In genomic region chr3:9884555-9885165, GRCh38 we compare ENCODE assay signal across 11 cellular contexts. TPM values are rescaled to one million over a fixed set of nuclear protein-coding genes. Genes with fewer than 3 reads are reported as not detected.
DNase-seq lines count a peak whose midpoint lies in the region; ATAC-seq, FAIRE-seq and TF ChIP-seq lines count a peak whose summit lies in the region.
"Had no signal": no experiment of that assay in that cellular context is flagged by ENCODE, and none has a peak within 500 bp of the region (broad histone marks: within the 10 kb centered on the region; RNA-seq: fewer than 3 reads in every experiment).

No MANE protein-coding gene starts in this region.

- no peaks in the 10 kb centered on the region for H3K27me3 ChIP-seq in mesenchymal stem cell (ENCODE audit: control insufficient read depth in 1 of 2, insufficient read depth in 1 of 2, low read length in 2 of 2)

- ATAC-seq in HG03342 (IDR thresholded peaks at IDR 0.05; ENCODE audit: unreplicated experiment) = no peak

- H3K27me3 Mint-ChIP-seq in HFFc6 (ENCODE audit: insufficient read depth) = no peaks in the 10 kb centered on the region
- no peaks in the 10 kb centered on the region for H3K27me3 Mint-ChIP-seq in activated naive CD8-positive, alpha-beta T cell treated with anti-CD3 and anti-CD28 coated beads for 36 hours
- H3K27me3 Mint-ChIP-seq: CD4-positive, alpha-beta T cell had no signal

- H3K23ac ChIP-seq in mesenchymal stem cell (ENCODE audit: low read length in 2 of 2) = no peak overlapping the region

- H3K36me3 Mint-ChIP-seq in HFFc6 (ENCODE audit: low read depth) = no peaks in the 10 kb centered on the region
- H3K36me3 Mint-ChIP-seq in activated naive CD8-positive, alpha-beta T cell treated with anti-CD3 and anti-CD28 coated beads for 36 hours = no peaks in the 10 kb centered on the region

- peak overlapping the region; percentile 63 for H3K9ac ChIP-seq in mesenchymal stem cell (ENCODE audit: low read length)

- no peak overlapping the region for H3K4me3 ChIP-seq in mesenchymal stem cell (ENCODE audit: insufficient read depth in 1 of 2, low read depth in 1 of 2, low read length in 2 of 2)

- no peak overlapping the region for H2BK120ac ChIP-seq in mesenchymal stem cell (ENCODE audit: low read depth, low read length)

- peak overlapping the region; percentile 75 for H3K4me3 Mint-ChIP-seq in HFFc6
- no peak overlapping the region for H3K4me3 Mint-ChIP-seq in activated naive CD8-positive, alpha-beta T cell treated with anti-CD3 and anti-CD28 coated beads for 36 hours
- H3K4me3 Mint-ChIP-seq: CD4-positive, alpha-beta T cell had no signal

- H3K4me1 ChIP-seq in mesenchymal stem cell (ENCODE audit: control insufficient read depth, insufficient read depth, low read depth, low read length) = no peaks in the 10 kb centered on the region

- H3K27ac Mint-ChIP-seq in HFFc6 = peak overlapping the region; percentile 88
- H3K27ac Mint-ChIP-seq in activated naive CD8-positive, alpha-beta T cell treated with anti-CD3 and anti-CD28 coated beads for 36 hours = no peak overlapping the region
- H3K27ac Mint-ChIP-seq: CD4-positive, alpha-beta T cell had no signal

- in situ Hi-C loops in GM13977 (cut with MboI; ENCODE audit: low pct_unique_long_range_greater_than_20kb, low sequenced_read_pairs, unreplicated experiment) = no loop called here

- H3K9me3 Mint-ChIP-seq in HFFc6 = no peaks in the 10 kb centered on the region
- no peaks in the 10 kb centered on the region for H3K9me3 Mint-ChIP-seq in activated naive CD8-positive, alpha-beta T cell treated with anti-CD3 and anti-CD28 coated beads for 36 hours
- H3K9me3 Mint-ChIP-seq: CD4-positive, alpha-beta T cell had no signal

- peak overlapping the region; percentile 52 to 70 for H3K18ac ChIP-seq in mesenchymal stem cell (ENCODE audit: low read depth in 1 of 2, low read length in 2 of 2)

- H4K91ac ChIP-seq in mesenchymal stem cell (ENCODE audit: low read length) = no peak overlapping the region

- TF ChIP-seq CTCF in HFFc6 (IDR thresholded peaks at IDR 0.05) (peak; percentile 30; the same call in 1 of the 2 replicates), GM13977 (IDR thresholded peaks at IDR 0.05; ENCODE audit: extremely low read depth, insufficient read depth, missing control alignments) (no peak)

- no peak overlapping the region for H2BK15ac ChIP-seq in mesenchymal stem cell (ENCODE audit: low read depth, poor library complexity, severe bottlenecking)

- no peak overlapping the region for H3K4me2 ChIP-seq in mesenchymal stem cell (ENCODE audit: low read length, poor library complexity, severe bottlenecking)

- DNase-seq in A172 (ENCODE audit: low spot score) (peak; percentile 93), HFFc6 (peak; percentile 91), amniotic stem cell (lab: John Stamatoyannopoulos, UW) (peak; percentile 60), mesenchymal stem cell (peak; percentile 93), GM19239 (ENCODE audit: insufficient read length, low spot score) (no peak), GM13977 (ENCODE audit: low spot score) (no peak)
- no peak for DNase-seq in activated naive CD8-positive, alpha-beta T cell treated with anti-CD3 and anti-CD28 coated beads for 36 hours
- DNase-seq: CD4-positive, alpha-beta T cell; stimulated activated CD4-positive, alpha-beta T cell treated with anti-CD3 and anti-CD28 coated beads, Interleukin-15, amount 100 ng/mL, for 24 hours had no signal

- H4K8ac ChIP-seq in mesenchymal stem cell (ENCODE audit: low read length) = no peak overlapping the region

- H3K4ac ChIP-seq in mesenchymal stem cell (ENCODE audit: low read depth in 1 of 2, low read length in 2 of 2) = no peak overlapping the region

- H3K9me3 ChIP-seq in mesenchymal stem cell (ENCODE audit: control insufficient read depth, low read length) = no peaks in the 10 kb centered on the region

- H3K14ac ChIP-seq in mesenchymal stem cell (ENCODE audit: low read length in 2 of 2) = no peak overlapping the region

- no peaks in the 10 kb centered on the region for H3K36me3 ChIP-seq in mesenchymal stem cell (ENCODE audit: control insufficient read depth in 1 of 2, insufficient read depth in 2 of 2, low read depth in 1 of 2, low read length in 2 of 2)

- H3K79me1 ChIP-seq in mesenchymal stem cell (replicated peaks; ENCODE audit: low read length, poor library complexity, severe bottlenecking) = no peaks in the 10 kb centered on the region

- peaks cover 36% of the 10 kb centered on the region for H3K4me1 Mint-ChIP-seq in HFFc6 (ENCODE audit: low read depth)
- peaks cover 3% of the 10 kb centered on the region for H3K4me1 Mint-ChIP-seq in activated naive CD8-positive, alpha-beta T cell treated with anti-CD3 and anti-CD28 coated beads for 36 hours

- H3K27ac ChIP-seq in mesenchymal stem cell (ENCODE audit: low read length, poor library complexity, severe bottlenecking) = no peak overlapping the region

- H2AK5ac ChIP-seq in mesenchymal stem cell (ENCODE audit: low read length, severe bottlenecking) = no peak overlapping the region

- WGBS in mesenchymal stem cell = 30% methylated on average over 8 of the region's 11 CpGs

- no peak overlapping the region for H2BK5ac ChIP-seq in mesenchymal stem cell (ENCODE audit: low read depth, low read length, poor library complexity, severe bottlenecking)

- no peak for FAIRE-seq in GM19239 (lab: Jason Lieb, UNC)

- H2AFZ ChIP-seq in mesenchymal stem cell (ENCODE audit: low read depth, low read length) = peak overlapping the region; percentile 53

- no peak overlapping the region for H2BK12ac ChIP-seq in mesenchymal stem cell (ENCODE audit: low read length in 2 of 2)

RNA-seq across cellular contexts. Expression of gene CIDEC, which starts 4.6 kb away (rescaled TPM):
- total RNA-seq in A172 (2014; rRNA removed; shearing (Covaris generic)) = not detected in 2 replicates
- not detected for total RNA-seq in HFFc6 (2021; fragmentation: NEBNext Ultra II Directional; extraction: Animal tissue kit (Norgen Biotek cat#: 25700))
- 0.07 TPM for polyA plus RNA-seq in mesenchymal stem cell (2013, experiment 1 of 2)
- polyA plus RNA-seq in mesenchymal stem cell (2013, experiment 2 of 2) = not detected
- under 1 TPM in 1 of 2 experiments, not detected in 1; 0.18 TPM for total RNA-seq in activated naive CD8-positive, alpha-beta T cell treated with anti-CD3 and anti-CD28 coated beads for 36 hours
- total RNA-seq: CD4-positive, alpha-beta T cell; dermis microvascular lymphatic vessel endothelial cell had no signal

RNA-seq across cellular contexts. Expression of gene JAGN1, which starts 5.8 kb away (rescaled TPM):
- total RNA-seq in A172 (2014; rRNA removed; shearing (Covaris generic)) = 40.5 and 56.0 TPM in 2 replicates
- total RNA-seq in HFFc6 (2021; fragmentation: NEBNext Ultra II Directional; extraction: Animal tissue kit (Norgen Biotek cat#: 25700)) = 10 to 100 TPM; 23.9 to 28.7 (median 26.5) TPM
- 23.3 TPM for polyA plus RNA-seq in mesenchymal stem cell (2013, experiment 1 of 2)
- polyA plus RNA-seq in mesenchymal stem cell (2013, experiment 2 of 2) = 22.6 TPM
- 10 to 100 TPM; 49.0 to 49.2 TPM for total RNA-seq in activated naive CD8-positive, alpha-beta T cell treated with anti-CD3 and anti-CD28 coated beads for 36 hours

RNA-seq across cellular contexts. Expression of gene IL17RE, which starts 18.0 kb away (rescaled TPM):
- 0.81 and 1.3 TPM in 2 replicates for total RNA-seq in A172 (2014; rRNA removed; shearing (Covaris generic))
- total RNA-seq in HFFc6 (2021; fragmentation: NEBNext Ultra II Directional; extraction: Animal tissue kit (Norgen Biotek cat#: 25700)) = under 1 TPM; 0.51 to 0.80 (median 0.65) TPM
- 1.0 TPM for polyA plus RNA-seq in mesenchymal stem cell (2013, experiment 1 of 2)
- polyA plus RNA-seq in mesenchymal stem cell (2013, experiment 2 of 2) = 0.68 TPM
- 1 to 10 TPM; 1.2 to 1.8 TPM for total RNA-seq in activated naive CD8-positive, alpha-beta T cell treated with anti-CD3 and anti-CD28 coated beads for 36 hours

RNA-seq across cellular contexts. Expression of gene IL17RC, which starts 32.2 kb away (rescaled TPM):
- 50.6 and 58.7 TPM in 2 replicates for total RNA-seq in A172 (2014; rRNA removed; shearing (Covaris generic))
- 10 to 100 TPM; 26.3 to 33.6 (median 29.6) TPM for total RNA-seq in HFFc6 (2021; fragmentation: NEBNext Ultra II Directional; extraction: Animal tissue kit (Norgen Biotek cat#: 25700))
- 31.0 TPM for polyA plus RNA-seq in mesenchymal stem cell (2013, experiment 1 of 2)
- polyA plus RNA-seq in mesenchymal stem cell (2013, experiment 2 of 2) = 31.2 TPM
- under 1 TPM; 0.36 to 0.60 TPM for total RNA-seq in activated naive CD8-positive, alpha-beta T cell treated with anti-CD3 and anti-CD28 coated beads for 36 hours

RNA-seq across cellular contexts. Expression of gene RPUSD3, which starts 40.9 kb away (rescaled TPM):
- 50.4 and 56.3 TPM in 2 replicates for total RNA-seq in A172 (2014; rRNA removed; shearing (Covaris generic))
- 10 to 100 TPM; 35.4 to 42.3 (median 38.2) TPM for total RNA-seq in HFFc6 (2021; fragmentation: NEBNext Ultra II Directional; extraction: Animal tissue kit (Norgen Biotek cat#: 25700))
- polyA plus RNA-seq in mesenchymal stem cell (2013, experiment 1 of 2) = 38.5 TPM
- 35.7 TPM for polyA plus RNA-seq in mesenchymal stem cell (2013, experiment 2 of 2)
- 10 to 100 TPM; 69.2 to 71.2 TPM for total RNA-seq in activated naive CD8-positive, alpha-beta T cell treated with anti-CD3 and anti-CD28 coated beads for 36 hours

Comparison
In these comparisons a context has a peak if more than half of its experiments do, and no peak if none do; other contexts are left out.
1. DNase-seq: peak in A172 (single experiment), HFFc6 (single experiment), amniotic stem cell (single experiment) and mesenchymal stem cell (single experiment); none in GM19239 (single experiment), activated naive CD8-positive, alpha-beta T cell treated with anti-CD3 and anti-CD28 coated beads for 36 hours (single experiment) and GM13977 (single experiment).